8 cellular contexts compared by ENCODE assay signal in the genomic region with DNA sequence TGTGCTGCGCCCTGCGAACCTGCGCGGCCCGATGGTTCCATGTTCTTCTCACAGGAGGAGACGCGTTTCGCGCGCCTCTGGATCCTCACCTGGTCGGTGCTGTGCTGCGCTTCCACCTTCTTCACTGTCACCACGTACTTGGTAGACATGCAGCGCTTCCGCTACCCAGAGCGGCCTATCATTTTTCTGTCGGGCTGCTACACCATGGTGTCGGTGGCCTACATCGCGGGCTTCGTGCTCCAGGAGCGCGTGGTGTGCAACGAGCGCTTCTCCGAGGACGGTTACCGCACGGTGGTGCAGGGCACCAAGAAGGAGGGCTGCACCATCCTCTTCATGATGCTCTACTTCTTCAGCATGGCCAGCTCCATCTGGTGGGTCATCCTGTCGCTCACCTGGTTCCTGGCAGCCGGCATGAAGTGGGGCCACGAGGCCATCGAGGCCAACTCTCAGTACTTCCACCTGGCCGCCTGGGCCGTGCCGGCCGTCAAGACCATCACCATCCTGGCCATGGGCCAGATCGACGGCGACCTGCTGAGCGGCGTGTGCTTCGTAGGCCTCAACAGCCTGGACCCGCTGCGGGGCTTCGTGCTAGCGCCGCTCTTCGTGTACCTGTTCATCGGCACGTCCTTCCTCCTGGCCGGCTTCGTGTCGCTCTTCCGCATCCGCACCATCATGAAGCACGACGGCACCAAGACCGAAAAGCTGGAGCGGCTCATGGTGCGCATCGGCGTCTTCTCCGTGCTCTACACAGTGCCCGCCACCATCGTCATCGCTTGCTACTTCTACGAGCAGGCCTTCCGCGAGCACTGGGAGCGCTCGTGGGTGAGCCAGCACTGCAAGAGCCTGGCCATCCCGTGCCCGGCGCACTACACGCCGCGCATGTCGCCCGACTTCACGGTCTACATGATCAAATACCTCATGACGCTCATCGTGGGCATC. TPM values are rescaled to one million over a fixed set of nuclear protein-coding genes. Genes with fewer than 3 reads are reported as not detected.
DNase-seq lines count a peak whose midpoint lies in the region; ATAC-seq and TF ChIP-seq lines count a peak whose summit lies in the region.

No MANE protein-coding gene starts in this region.

- H3K4me1 ChIP-seq in CD4-positive, alpha-beta memory T cell (ENCODE audit: insufficient read depth, low read length), result peaks cover 16% of the 10 kb centered on the region
- H3K4me1 ChIP-seq in RWPE2 (ENCODE audit: insufficient read depth, poor library complexity, severe bottlenecking), result peaks cover 3% of the 10 kb centered on the region
- H3K4me1 ChIP-seq in fibroblast of lung (ENCODE audit: control insufficient read depth, extremely low read depth, insufficient read depth, low read length), result peaks cover 9% of the 10 kb centered on the region
- H3K4me1 ChIP-seq in psoas muscle, result no peaks in the 10 kb centered on the region

- H3K27me3 ChIP-seq in CD4-positive, alpha-beta memory T cell (ENCODE audit: insufficient read depth, low read length), result no peaks in the 10 kb centered on the region
- H3K27me3 ChIP-seq in RWPE2 (ENCODE audit: insufficient read depth, poor library complexity, severe bottlenecking), result no peaks in the 10 kb centered on the region
- no peaks in the 10 kb centered on the region for H3K27me3 ChIP-seq in fibroblast of lung (ENCODE audit: control insufficient read depth, insufficient read depth, low read length)
- peaks cover 0 to 46% (median 2%) of the 10 kb centered on the region in 3 donors for H3K27me3 ChIP-seq in psoas muscle (ENCODE audit: insufficient read depth in 3 of 3, low read length in 2 of 3)

- no peak for ATAC-seq in RWPE2 (ENCODE audit: low read depth)
- ATAC-seq in psoas muscle, result no peak
- no peak for ATAC-seq in GM18502 (IDR thresholded peaks at IDR 0.05; ENCODE audit: poor library complexity, unreplicated experiment)

- H3K9me3 Mint-ChIP-seq in CD4-positive, alpha-beta memory T cell, result no peaks in the 10 kb centered on the region

- no peak overlapping the region for H2AFZ ChIP-seq in fibroblast of lung (ENCODE audit: low read length)

- TF ChIP-seq CTCF in RWPE2 (IDR thresholded peaks at IDR 0.05; ENCODE audit: poor library complexity, severe bottlenecking) (no peak), fibroblast of lung (conservative IDR thresholded peaks at IDR 0.05 in 1 of 2, IDR thresholded peaks at IDR 0.05 in 1 of 2; ENCODE audit: low read depth in 1 of 2, low read length in 2 of 2) (no peak), psoas muscle (IDR thresholded peaks at IDR 0.05) (no peak), GM10248 (IDR thresholded peaks at IDR 0.05; ENCODE audit: control extremely low read depth, extremely low read depth, low read depth, missing control alignments) (no peak)

- WGBS in psoas muscle, 3 donors, result 56 to 65% (median 63%) methylated on average over 83 of the region's 83 CpGs

- CTCF ChIA-PET in CD4-positive, alpha-beta memory T cell (lab: Charles Lee; ENCODE audit: partially characterized antibody), result no interaction called here
- CTCF ChIA-PET in GM10248 (lab: Yijun Ruan, JAX), result no interaction called here

- POLR2A ChIA-PET in CD4-positive, alpha-beta memory T cell (lab: Charles Lee; ENCODE audit: partially characterized antibody), result no interaction called here
- POLR2A ChIA-PET in GM10248 (lab: Yijun Ruan, JAX), result no interaction called here

- no peak overlapping the region for H3K9ac ChIP-seq in fibroblast of lung (ENCODE audit: insufficient read depth, low read length)

- peak overlapping the region; percentile 69 to 86 (median 77) for H3K4me3 Mint-ChIP-seq in CD4-positive, alpha-beta memory T cell

- peak overlapping the region in 2 of 7 donors; percentile 29 to 62 for H3K27ac Mint-ChIP-seq in CD4-positive, alpha-beta memory T cell

- no peaks in the 10 kb centered on the region for H4K20me1 ChIP-seq in fibroblast of lung (ENCODE audit: control insufficient read depth, extremely low read depth, insufficient read depth, low read length)

- peaks cover 0 to 2% of the 10 kb centered on the region in 2 donors for H3K36me3 Mint-ChIP-seq in CD4-positive, alpha-beta memory T cell

- no peak for DNase-seq in CD4-positive, alpha-beta memory T cell
- no peak for DNase-seq in RWPE2 (ENCODE audit: low spot score)
- DNase-seq in fibroblast of lung (ENCODE audit: low read depth in 2 of 2), result peak; percentile 56 to 61
- DNase-seq in psoas muscle, result no peak
- DNase-seq in hippocampal formation (lab: John Stamatoyannopoulos, UW), result no peak
- no peak for DNase-seq in NCI-H2081 (lab: John Stamatoyannopoulos, UW)
- DNase-seq in GM10248 (ENCODE audit: extremely low spot score), result no peak

- intact Hi-C loops in CD4-positive, alpha-beta memory T cell (cut with micrococcal nuclease), result no loop called here
- intact Hi-C loops in psoas muscle (cut with DNase I), result no loop called here

- no peaks in the 10 kb centered on the region for H3K9me3 ChIP-seq in CD4-positive, alpha-beta memory T cell (ENCODE audit: control insufficient read depth in 1 of 2, low read length in 2 of 2)
- H3K9me3 ChIP-seq in RWPE2 (ENCODE audit: severe bottlenecking) (no peaks in the 10 kb centered on the region), fibroblast of lung (ENCODE audit: control insufficient read depth, insufficient read depth, low read depth, low read length) (peaks cover 2% of the 10 kb centered on the region), psoas muscle (no peaks in the 10 kb centered on the region)

- no peaks in the 10 kb centered on the region for H3K36me3 ChIP-seq in CD4-positive, alpha-beta memory T cell (ENCODE audit: insufficient read depth, low read length)
- H3K36me3 ChIP-seq in RWPE2 (ENCODE audit: low read depth) (no peaks in the 10 kb centered on the region), fibroblast of lung (ENCODE audit: control insufficient read depth, insufficient read depth, low read length) (peaks cover 5% of the 10 kb centered on the region), psoas muscle (ENCODE audit: insufficient read depth in 1 of 2, low read depth in 1 of 2) (no peaks in the 10 kb centered on the region)

- H3K27ac ChIP-seq in CD4-positive, alpha-beta memory T cell (ENCODE audit: low read depth, low read length), result no peak overlapping the region
- H3K27ac ChIP-seq in RWPE2 (ENCODE audit: poor library complexity, severe bottlenecking) (peak overlapping the region; percentile 80), fibroblast of lung (ENCODE audit: insufficient read depth, low read length) (no peak overlapping the region), psoas muscle (no peak overlapping the region)

- H3K79me2 ChIP-seq in fibroblast of lung (ENCODE audit: control insufficient read depth, insufficient read depth, low read length), result peaks cover 21% of the 10 kb centered on the region

- H3K4me2 ChIP-seq in fibroblast of lung (ENCODE audit: extremely low read depth, insufficient read depth, low read length), result peak overlapping the region; percentile 81

- H3K27me3 Mint-ChIP-seq in CD4-positive, alpha-beta memory T cell, result peaks cover 59 to 62% of the 10 kb centered on the region in 2 donors

- H3K4me1 Mint-ChIP-seq in CD4-positive, alpha-beta memory T cell, result peaks cover 12 to 33% (median 21%) of the 10 kb centered on the region in 4 donors

- peak overlapping the region in 1 of 2 donors; percentile 28 for H3K4me3 ChIP-seq in CD4-positive, alpha-beta memory T cell (ENCODE audit: low read length in 2 of 2)
- H3K4me3 ChIP-seq in RWPE2 (ENCODE audit: severe bottlenecking), result peak overlapping the region; percentile 63
- H3K4me3 ChIP-seq in fibroblast of lung (replicated peaks in 1 of 4; ENCODE audit: control extremely low read depth in 1 of 4, insufficient read depth in 1 of 4, low read depth in 3 of 4, low read length in 4 of 4), result peak overlapping the region; percentile 57 to 88 (median 72)
- H3K4me3 ChIP-seq in psoas muscle, result peak overlapping the region; percentile 73

RNA-seq across cellular contexts. Expression of gene FZD2, which starts 1.3 kb away (rescaled TPM):
- total RNA-seq in CD4-positive, alpha-beta memory T cell, result not detected
- not detected for polyA plus RNA-seq in CD4-positive, alpha-beta memory T cell
- total RNA-seq in fibroblast of lung, result 14.6 and 20.3 TPM in 2 replicates
- 14.0 and 23.2 TPM in 2 replicates for polyA plus RNA-seq in fibroblast of lung
- polyA plus RNA-seq in fibroblast of lung (2012), result 24.6 and 32.2 TPM in 2 replicates
- 23.3 and 44.3 TPM in 2 replicates for polyA minus RNA-seq in fibroblast of lung (ENCODE audit: low replicate concordance)
- under 1 TPM; 0.28 to 0.44 (median 0.33) TPM for total RNA-seq in psoas muscle
- polyA plus RNA-seq in psoas muscle, result under 1 TPM; 0.13 to 0.61 (median 0.30) TPM

RNA-seq across cellular contexts. Expression of gene GPATCH8, which starts 55.4 kb away (rescaled TPM):
- total RNA-seq in CD4-positive, alpha-beta memory T cell, result 10 to 100 TPM; 69.8 to 70.6 TPM
- 10 to 100 TPM; 12.9 to 75.8 TPM for polyA plus RNA-seq in CD4-positive, alpha-beta memory T cell
- total RNA-seq in fibroblast of lung (13.4 and 19.3 TPM in 2 replicates), psoas muscle (10 to 100 TPM; 16.5 to 28.1 (median 21.7) TPM)
- polyA plus RNA-seq in fibroblast of lung (13.7 and 14.0 TPM in 2 replicates), psoas muscle (10 to 100 TPM in 2 of 3 donors, 1 to 10 TPM in 1; 5.7 to 23.5 (median 11.9) TPM)
- polyA plus RNA-seq in fibroblast of lung (2012), result 11.7 and 15.1 TPM in 2 replicates
- 17.9 and 21.9 TPM in 2 replicates for polyA minus RNA-seq in fibroblast of lung (ENCODE audit: low replicate concordance)

Comparison
In these comparisons a context has a peak if more than half of its experiments do, and no peak if none do; other contexts are left out.
1. DNase-seq: peak in fibroblast of lung (2 of 2); none in CD4-positive, alpha-beta memory T cell (0 of 5), RWPE2 (single experiment), psoas muscle (0 of 2), hippocampal formation (0 of 2), NCI-H2081 (0 of 2) and GM10248 (single experiment).
2. RNA of gene FZD2, which starts 1.3 kb away (total RNA-seq): 14.6 to 20.3 TPM in fibroblast of lung; 0.28 to 0.44 TPM in psoas muscle and not detected in CD4-positive, alpha-beta memory T cell; every median in the first group is over 10 times any median in the second.